Comparison of ENCODE assay signal across 22 cellular contexts in the genomic region with DNA sequence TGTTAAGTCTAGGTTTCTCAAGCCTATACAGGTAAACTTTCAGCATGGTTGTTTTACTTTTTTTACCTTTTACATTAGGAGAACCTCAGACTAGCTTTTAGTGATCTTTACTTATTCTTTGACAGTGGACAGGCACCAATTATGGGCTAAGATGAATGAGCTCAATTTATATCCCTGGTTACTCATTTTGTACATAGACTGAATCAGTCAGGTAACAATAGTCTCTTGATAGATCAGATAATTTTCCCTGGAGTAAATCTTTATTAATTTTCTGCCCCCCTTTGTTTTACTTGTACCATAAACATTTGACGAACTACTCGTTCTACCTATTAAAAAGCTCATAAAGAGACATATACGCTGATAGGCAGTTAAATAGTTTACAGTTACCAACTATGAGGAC. TPM values are rescaled to one million over a fixed set of nuclear protein-coding genes. Genes with fewer than 3 reads are reported as not detected.
"Had no signal": no experiment of that assay in that cellular context is flagged by ENCODE, and none has a peak within 500 bp of the region (broad histone marks: within the 10 kb centered on the region; RNA-seq: fewer than 3 reads in every experiment).

No MANE protein-coding gene starts in this region.

- H3K4me1 ChIP-seq: heart left ventricle, right atrium auricular region, sigmoid colon, suprapubic skin, upper lobe of right lung had no signal

- H3K27ac Mint-ChIP-seq: mesothelial cell of epicardium; natural killer cell treated with Interleukin-12 subunit alpha and Interleukin-12 subunit beta and Interleukin-15 and Interleukin-18, amount 100 ng/mL, for 72 hours; neural progenitor cell had no signal

- H3K36me3 ChIP-seq: ovary had no signal

- H3K27me3 ChIP-seq: dorsolateral prefrontal cortex, heart left ventricle, neural progenitor cell, ovary, right atrium auricular region, sigmoid colon, suprapubic skin, tibial artery, upper lobe of right lung, vagina had no signal

- H3K9me3 ChIP-seq: heart left ventricle, ovary, right atrium auricular region, sigmoid colon, suprapubic skin, tibial artery, upper lobe of right lung, vagina had no signal

- H2AFZ ChIP-seq: neural progenitor cell had no signal

- H3K9ac ChIP-seq: neural progenitor cell had no signal

- H3K4me3 Mint-ChIP-seq: mesothelial cell of epicardium; natural killer cell treated with Interleukin-12 subunit alpha and Interleukin-12 subunit beta and Interleukin-15 and Interleukin-18, amount 100 ng/mL, for 72 hours; neural progenitor cell had no signal

- H3K4me1 Mint-ChIP-seq: mesothelial cell of epicardium, neural progenitor cell had no signal

- H3K9me3 Mint-ChIP-seq: mesothelial cell of epicardium; natural killer cell treated with Interleukin-12 subunit alpha and Interleukin-12 subunit beta and Interleukin-15 and Interleukin-18, amount 100 ng/mL, for 72 hours had no signal

- H3K27me3 Mint-ChIP-seq: natural killer cell treated with Interleukin-12 subunit alpha and Interleukin-12 subunit beta and Interleukin-15 and Interleukin-18, amount 100 ng/mL, for 72 hours had no signal

- H3K4me3 ChIP-seq: dorsolateral prefrontal cortex, heart left ventricle, neural progenitor cell, ovary, right atrium auricular region, sigmoid colon, suprapubic skin, tibial artery, upper lobe of right lung, vagina had no signal

- H3K4me2 ChIP-seq: neural progenitor cell had no signal

- ATAC-seq: esophagus mucosa; heart left ventricle; natural killer cell treated with Interleukin-12 subunit alpha and Interleukin-12 subunit beta and Interleukin-15 and Interleukin-18, amount 100 ng/mL, for 72 hours; upper lobe of right lung had no signal

- DNase-seq: cortex of kidney; dorsolateral prefrontal cortex; effector CD8-positive, alpha-beta T cell; heart left ventricle; hypothalamus; kidney glomerular epithelial cell; mammary epithelial cell; nucleus accumbens; ovary; sigmoid colon; small intestine; stimulated activated CD4-positive, alpha-beta T cell treated with anti-CD3 and anti-CD28 coated beads, Interleukin-2, amount 100 ng/mL, for 48 hours; stimulated activated naive CD4-positive, alpha-beta T cell treated with Interleukin-2 at 50 U/mL for 16 hours; tibial artery; upper lobe of right lung had no signal

- H3K27ac ChIP-seq: dorsolateral prefrontal cortex, heart left ventricle, neural progenitor cell, ovary, right atrium auricular region, sigmoid colon, suprapubic skin, tibial artery, upper lobe of right lung, vagina had no signal

RNA-seq across cellular contexts. Expression of a gene that starts 25.8 kb away (rescaled TPM):
- total RNA-seq: natural killer cell treated with Interleukin-12 subunit alpha and Interleukin-12 subunit beta and Interleukin-15 and Interleukin-18, amount 100 ng/mL, for 72 hours; vagina had no signal
